11 cellular contexts compared by ENCODE assay signal in genomic region chr2:47373747-47374146, GRCh38. TPM values are rescaled to one million over a fixed set of nuclear protein-coding genes. Genes with fewer than 3 reads are reported as not detected.
A peak's percentile ranks its signal among the peaks of the same experiment; 100 is the strongest.
DNase-seq lines count a peak whose midpoint lies in the region; ATAC-seq, FAIRE-seq and TF ChIP-seq lines count a peak whose summit lies in the region.
"Had no signal": no experiment of that assay in that cellular context is flagged by ENCODE, and none has a peak within 500 bp of the region (broad histone marks: within the 10 kb centered on the region; RNA-seq: fewer than 3 reads in every experiment).

No MANE protein-coding gene starts in this region.

- no peak for FAIRE-seq in frontal cortex (lab: Jason Lieb, UNC)
- FAIRE-seq: bronchial epithelial cell had no signal

- ATAC-seq in GM19023 (IDR thresholded peaks at IDR 0.05; ENCODE audit: unreplicated experiment) (no peak), GM19452 (IDR thresholded peaks at IDR 0.05; ENCODE audit: unreplicated experiment) (no peak)

- DNase-seq in NCI-H1417 (lab: John Stamatoyannopoulos, UW) = peak in 2 of 3 experiments; percentile 5 to 57
- no peak for DNase-seq in NCI-H1417 treated with DMSO at 0.1 percent for 48 hours (lab: John Stamatoyannopoulos, UW)
- peak; percentile 42 for DNase-seq in OCI-M1 (lab: John Stamatoyannopoulos, UW)
- peak; percentile 44 to 66 for DNase-seq in frontal cortex (ENCODE audit: low spot score in 2 of 2)
- peak; percentile 10 for DNase-seq in retina
- DNase-seq in GM10248 (ENCODE audit: extremely low spot score) = no peak
- DNase-seq: naive B cell, upper lobe of left lung had no signal

- no peak for TF ChIP-seq CTCF in GM10248 (IDR thresholded peaks at IDR 0.05; ENCODE audit: control extremely low read depth, extremely low read depth, low read depth, missing control alignments)

- CTCF ChIA-PET in GM10248 (lab: Yijun Ruan, JAX) = interaction anchor here (1.2 kb wide), 1 partner anchor 51 kb away, joined by 5 read pairs; no protein-coding TSS in a partner anchor

- POLR2A ChIA-PET in GM10248 (lab: Yijun Ruan, JAX) = no interaction called here

RNA-seq across cellular contexts. Expression of gene EPCAM, which starts 4.6 kb away (rescaled TPM):
- total RNA-seq in frontal cortex = 19.6 TPM

RNA-seq across cellular contexts. Expression of gene MSH2, which starts 29.2 kb away (rescaled TPM):
- total RNA-seq in frontal cortex = 89.7 TPM

Comparison
In these comparisons a context has a peak if more than half of its experiments do, and no peak if none do; other contexts are left out.
1. DNase-seq: peak in NCI-H1417 (2 of 3), OCI-M1 (single experiment), frontal cortex (2 of 2) and retina (single experiment); none in NCI-H1417 treated with DMSO at 0.1 percent for 48 hours (single experiment) and GM10248 (single experiment).